Comparison of ENCODE assay signal across 24 cellular contexts in genomic region chr12:73623421-73623820, GRCh38.
"Had no signal": no experiment of that assay in that cellular context is flagged by ENCODE, and none has a peak within 500 bp of the region (broad histone marks: within the 10 kb centered on the region; RNA-seq: fewer than 3 reads in every experiment).

No MANE protein-coding gene starts in this region.

- H3K27ac ChIP-seq: colonic mucosa, coronary artery, dorsolateral prefrontal cortex, epithelial cell of prostate, esophagus muscularis mucosa, esophagus squamous epithelium, foreskin keratinocyte, gastrocnemius medialis, gastroesophageal sphincter, heart left ventricle, heart right ventricle had no signal

- H3K9me3 ChIP-seq: colonic mucosa, esophagus muscularis mucosa, gastrocnemius medialis, gastroesophageal sphincter, heart left ventricle had no signal

- H3K4me3 ChIP-seq: colonic mucosa, coronary artery, dorsolateral prefrontal cortex, esophagus muscularis mucosa, esophagus squamous epithelium, gastrocnemius medialis, gastroesophageal sphincter, heart left ventricle, heart right ventricle had no signal

- ATAC-seq: effector memory CD8-positive, alpha-beta T cell; esophagus mucosa; foreskin keratinocyte; gastrocnemius medialis; gastroesophageal sphincter; heart left ventricle; heart right ventricle had no signal

- H3K27me3 ChIP-seq: colonic mucosa, dorsolateral prefrontal cortex, esophagus muscularis mucosa, esophagus squamous epithelium, foreskin keratinocyte, gastrocnemius medialis, gastroesophageal sphincter, heart left ventricle, heart right ventricle had no signal

- DNase-seq: colonic mucosa; cortex of kidney; dermis blood vessel endothelial cell; dorsolateral prefrontal cortex; effector CD4-positive, alpha-beta T cell; effector CD8-positive, alpha-beta T cell; effector memory CD4-positive, alpha-beta T cell; effector memory CD8-positive, alpha-beta T cell; endodermal cell; erythroblast; esophagus squamous epithelium; foreskin fibroblast; foreskin keratinocyte; foreskin melanocyte; gastrocnemius medialis; glutamatergic neuron; head of caudate nucleus; heart left ventricle; heart right ventricle had no signal

- H3K4me1 ChIP-seq: colonic mucosa, esophagus muscularis mucosa, esophagus squamous epithelium, foreskin keratinocyte, gastrocnemius medialis, gastroesophageal sphincter, heart left ventricle, heart right ventricle had no signal

- H3K36me3 ChIP-seq: colonic mucosa, esophagus muscularis mucosa, esophagus squamous epithelium, gastrocnemius medialis, gastroesophageal sphincter, heart left ventricle, heart right ventricle had no signal
